ENCODE assay signal across 1 cellular context in genomic region chr17:68049812-68050437, GRCh38.
A peak's percentile ranks its signal among the peaks of the same experiment; 100 is the strongest.
TF ChIP-seq lines count a peak whose summit lies in the region.

No MANE protein-coding gene starts in this region.

TF ChIP-seq in K562, 482 proteins besides CTCF, POLR2A, EP300 and RAD21:
- peak; percentile 47; the same call in 1 of the 2 replicates for TF ChIP-seq ZNF512 (tag; IDR thresholded peaks at IDR 0.05)
